Comparison of ENCODE assay signal across 1 cellular context in genomic region chr3:20185733-20186599, GRCh38.
A peak's percentile ranks its signal among the peaks of the same experiment; 100 is the strongest.
TF ChIP-seq lines count a peak whose summit lies in the region.

Gene SGO1, minus strand, starts transcription at chr3:20186206. Its CDS starts 2,179 bp downstream, at chr3:20184027.

TF ChIP-seq in K562, 482 proteins besides CTCF, POLR2A, EP300 and RAD21 (continued from another document and continues in another):
- TF ChIP-seq PKNOX1 (IDR thresholded peaks at IDR 0.05), result peak; percentile 86
- TF ChIP-seq PHF8 (IDR thresholded peaks at IDR 0.05; ENCODE audit: borderline replicate concordance, low read length), result peak; percentile 86
- TF ChIP-seq IRF2 (CRISPR knock-in tag; IDR thresholded peaks at IDR 0.05), result no peak
- TF ChIP-seq, protein P1, sequence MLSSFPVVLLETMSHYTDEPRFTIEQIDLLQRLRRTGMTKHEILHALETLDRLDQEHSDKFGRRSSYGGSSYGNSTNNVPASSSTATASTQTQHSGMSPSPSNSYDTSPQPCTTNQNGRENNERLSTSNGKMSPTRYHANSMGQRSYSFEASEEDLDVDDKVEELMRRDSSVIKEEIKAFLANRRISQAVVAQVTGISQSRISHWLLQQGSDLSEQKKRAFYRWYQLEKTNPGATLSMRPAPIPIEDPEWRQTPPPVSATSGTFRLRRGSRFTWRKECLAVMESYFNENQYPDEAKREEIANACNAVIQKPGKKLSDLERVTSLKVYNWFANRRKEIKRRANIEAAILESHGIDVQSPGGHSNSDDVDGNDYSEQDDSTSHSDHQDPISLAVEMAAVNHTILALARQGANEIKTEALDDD (IDR thresholded peaks at IDR 0.05), result peak; percentile 52
- peak; percentile 53; the same call in 1 of the 2 replicates for TF ChIP-seq TARDBP (IDR thresholded peaks at IDR 0.05)
- TF ChIP-seq SPI1 (IDR thresholded peaks at IDR 0.05; ENCODE audit: borderline replicate concordance, low read depth, low read length), result peak; percentile 58; the same call in 1 of the 2 replicates
- peak; percentile 85 for TF ChIP-seq TAF7 (tag; IDR thresholded peaks at IDR 0.05)
- peak; percentile 94 for TF ChIP-seq TFAP4 (CRISPR knock-in tag; IDR thresholded peaks at IDR 0.05; ENCODE audit: borderline replicate concordance)
- peak; percentile 69 for TF ChIP-seq KDM5B (IDR thresholded peaks at IDR 0.05; ENCODE audit: insufficient replicate concordance, low read depth, low read length)
- TF ChIP-seq, protein P2, sequence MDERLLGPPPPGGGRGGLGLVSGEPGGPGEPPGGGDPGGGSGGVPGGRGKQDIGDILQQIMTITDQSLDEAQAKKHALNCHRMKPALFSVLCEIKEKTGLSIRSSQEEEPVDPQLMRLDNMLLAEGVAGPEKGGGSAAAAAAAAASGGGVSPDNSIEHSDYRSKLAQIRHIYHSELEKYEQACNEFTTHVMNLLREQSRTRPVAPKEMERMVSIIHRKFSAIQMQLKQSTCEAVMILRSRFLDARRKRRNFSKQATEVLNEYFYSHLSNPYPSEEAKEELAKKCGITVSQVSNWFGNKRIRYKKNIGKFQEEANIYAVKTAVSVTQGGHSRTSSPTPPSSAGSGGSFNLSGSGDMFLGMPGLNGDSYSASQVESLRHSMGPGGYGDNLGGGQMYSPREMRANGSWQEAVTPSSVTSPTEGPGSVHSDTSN (CRISPR knock-in tag; IDR thresholded peaks at IDR 0.05; ENCODE audit: low read depth), result no peak
- TF ChIP-seq, protein P2 (tag; conservative IDR thresholded peaks at IDR 0.05; ENCODE audit: low read depth), result 0 out of 2 replicates have a peak, but pooled peaks have one; percentile 25
- no peak for TF ChIP-seq ZFP30 (CRISPR knock-in tag; IDR thresholded peaks at IDR 0.05; ENCODE audit: borderline replicate concordance)
- TF ChIP-seq ILK (tag; IDR thresholded peaks at IDR 0.05; ENCODE audit: borderline replicate concordance, low read depth), result no peak
- no peak for TF ChIP-seq ZNF140 (CRISPR knock-in tag; IDR thresholded peaks at IDR 0.05)
- peak; percentile 16; the same call in 1 of the 2 replicates for TF ChIP-seq DPF2 (IDR thresholded peaks at IDR 0.05)
- peak; percentile 90 for TF ChIP-seq MGA (IDR thresholded peaks at IDR 0.05)
- no peak for TF ChIP-seq ZNF384 (IDR thresholded peaks at IDR 0.05; ENCODE audit: low read depth, low read length)
- TF ChIP-seq, protein P3, sequence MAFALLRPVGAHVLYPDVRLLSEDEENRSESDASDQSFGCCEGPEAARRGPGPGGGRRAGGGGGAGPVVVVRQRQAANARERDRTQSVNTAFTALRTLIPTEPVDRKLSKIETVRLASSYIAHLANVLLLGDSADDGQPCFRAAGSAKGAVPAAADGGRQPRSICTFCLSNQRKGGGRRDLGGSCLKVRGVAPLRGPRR (CRISPR knock-in tag; IDR thresholded peaks at IDR 0.05), result 0 out of 2 replicates have a peak, but pooled peaks have one; percentile 7
- no peak for TF ChIP-seq ZNF212 (CRISPR knock-in tag; IDR thresholded peaks at IDR 0.05)
- TF ChIP-seq NFIX (CRISPR knock-in tag; IDR thresholded peaks at IDR 0.05; ENCODE audit: low read depth), result no peak
- no peak for TF ChIP-seq NCOA4 (IDR thresholded peaks at IDR 0.05; ENCODE audit: partially characterized antibody)
- TF ChIP-seq NR1H2 (CRISPR knock-in tag; IDR thresholded peaks at IDR 0.05), result no peak
- TF ChIP-seq HEY1 (CRISPR knock-in tag; IDR thresholded peaks at IDR 0.05; ENCODE audit: borderline replicate concordance), result 0 out of 2 replicates have a peak, but pooled peaks have one; percentile 45
- no peak for TF ChIP-seq NELFE (IDR thresholded peaks at IDR 0.05; ENCODE audit: insufficient read depth, insufficient read length)
- TF ChIP-seq ZNF764 (CRISPR knock-in tag; IDR thresholded peaks at IDR 0.05; ENCODE audit: low read depth), result no peak
- TF ChIP-seq PCBP2 (IDR thresholded peaks at IDR 0.05; ENCODE audit: low read depth, low read length, poor library complexity, severe bottlenecking), result no peak
- no peak for TF ChIP-seq DLX4 (CRISPR knock-in tag; IDR thresholded peaks at IDR 0.05)
- TF ChIP-seq FOXK2 (conservative IDR thresholded peaks at IDR 0.05 in 1 of 2, IDR thresholded peaks at IDR 0.05 in 1 of 2; ENCODE audit: low read depth in 2 of 2), result peak; percentile 88 to 96
- TF ChIP-seq KHSRP (IDR thresholded peaks at IDR 0.05), result no peak
- TF ChIP-seq TRIM28 (IDR thresholded peaks at IDR 0.05), result no peak
- peak; percentile 100 for TF ChIP-seq USF2 (CRISPR knock-in tag; IDR thresholded peaks at IDR 0.05)
- TF ChIP-seq ZNF280B (CRISPR knock-in tag; IDR thresholded peaks at IDR 0.05), result no peak
- TF ChIP-seq EWSR1 (IDR thresholded peaks at IDR 0.05; ENCODE audit: borderline replicate concordance, low read depth, partially characterized antibody), result no peak
- no peak for TF ChIP-seq SAFB (IDR thresholded peaks at IDR 0.05; ENCODE audit: borderline replicate concordance, low read depth, low read length)
- TF ChIP-seq, protein P4, sequence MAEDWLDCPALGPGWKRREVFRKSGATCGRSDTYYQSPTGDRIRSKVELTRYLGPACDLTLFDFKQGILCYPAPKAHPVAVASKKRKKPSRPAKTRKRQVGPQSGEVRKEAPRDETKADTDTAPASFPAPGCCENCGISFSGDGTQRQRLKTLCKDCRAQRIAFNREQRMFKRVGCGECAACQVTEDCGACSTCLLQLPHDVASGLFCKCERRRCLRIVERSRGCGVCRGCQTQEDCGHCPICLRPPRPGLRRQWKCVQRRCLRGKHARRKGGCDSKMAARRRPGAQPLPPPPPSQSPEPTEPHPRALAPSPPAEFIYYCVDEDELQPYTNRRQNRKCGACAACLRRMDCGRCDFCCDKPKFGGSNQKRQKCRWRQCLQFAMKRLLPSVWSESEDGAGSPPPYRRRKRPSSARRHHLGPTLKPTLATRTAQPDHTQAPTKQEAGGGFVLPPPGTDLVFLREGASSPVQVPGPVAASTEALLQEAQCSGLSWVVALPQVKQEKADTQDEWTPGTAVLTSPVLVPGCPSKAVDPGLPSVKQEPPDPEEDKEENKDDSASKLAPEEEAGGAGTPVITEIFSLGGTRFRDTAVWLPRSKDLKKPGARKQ (CRISPR knock-in tag; IDR thresholded peaks at IDR 0.05), result no peak
